In the genomic region with DNA sequence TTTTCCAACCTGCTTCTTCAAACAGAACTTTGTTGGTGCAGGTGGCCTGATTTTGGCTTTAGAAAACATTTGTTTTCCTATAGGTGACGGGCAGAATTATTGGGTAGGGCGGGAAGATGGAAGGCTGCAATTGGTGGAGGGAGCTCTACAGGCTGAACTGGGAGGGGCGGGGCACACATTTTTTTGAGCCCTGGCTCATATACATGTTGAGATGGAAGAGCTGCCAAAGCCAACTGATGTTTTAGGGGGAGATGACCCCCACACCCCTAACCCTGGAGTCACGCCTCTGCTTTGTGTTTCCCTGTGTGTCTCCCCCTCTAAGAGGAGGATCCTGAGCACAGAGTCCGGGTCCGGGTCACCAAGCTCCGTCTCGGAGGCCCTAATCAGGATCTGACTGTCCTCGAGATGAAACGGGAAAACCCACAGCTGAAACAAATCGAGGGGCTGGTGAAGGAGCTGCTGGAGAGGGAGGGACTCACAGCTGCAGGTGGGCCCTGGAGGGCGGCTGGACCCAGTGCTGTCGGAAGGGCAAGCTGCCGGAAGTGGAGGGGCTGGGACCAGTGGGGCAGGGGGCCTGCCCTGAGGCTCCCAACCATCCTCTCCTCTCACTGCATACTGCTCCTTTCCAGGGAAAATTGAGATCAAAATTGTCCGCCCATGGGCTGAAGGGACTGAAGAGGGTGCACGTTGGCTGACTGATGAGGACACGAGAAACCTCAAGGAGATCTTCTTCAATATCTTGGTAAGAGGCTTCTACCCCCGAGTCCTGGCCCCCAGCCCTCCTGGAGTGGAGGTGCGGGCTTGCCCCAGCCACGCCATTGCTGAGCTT, we compare ENCODE assay signal across 16 cellular contexts.
"Had no signal": no experiment of that assay in that cellular context is flagged by ENCODE, and none has a peak within 500 bp of the region (broad histone marks: within the 10 kb centered on the region; RNA-seq: fewer than 3 reads in every experiment).

No MANE protein-coding gene starts in this region.

- H3K27ac Mint-ChIP-seq: activated naive CD4-positive, alpha-beta T cell treated with anti-CD3 and anti-CD28 coated beads for 36 hours; activated T-helper 1 cell treated with anti-CD3 and anti-CD28 coated beads, Interleukin-12 subunit alpha, Interleukin-12 subunit beta, Interleukin-2, Interleukin-4 antibody, amounts not matched to agents 30 ng/mL and 10 ng/mL and 1 ng/mL, durations not matched to agents 14 hours and 24 hours and 36 hours; nephron progenitor cell; WTC11 had no signal

- H3K9me3 Mint-ChIP-seq: activated naive CD4-positive, alpha-beta T cell treated with anti-CD3 and anti-CD28 coated beads for 36 hours; activated T-helper 1 cell treated with anti-CD3 and anti-CD28 coated beads, Interleukin-12 subunit alpha, Interleukin-12 subunit beta, Interleukin-2, Interleukin-4 antibody, amounts not matched to agents 30 ng/mL and 10 ng/mL and 1 ng/mL, durations not matched to agents 14 hours and 24 hours and 36 hours; nephron progenitor cell; stimulated activated naive CD8-positive, alpha-beta T cell treated with anti-CD3 and anti-CD28 coated beads, Interleukin-15, amount 100 ng/mL, for 72 hours; WTC11 had no signal

- H3K4me1 Mint-ChIP-seq: nephron progenitor cell, WTC11 had no signal

- H3K27me3 Mint-ChIP-seq: stimulated activated naive CD8-positive, alpha-beta T cell treated with anti-CD3 and anti-CD28 coated beads, Interleukin-15, amount 100 ng/mL, for 72 hours had no signal

- H3K27ac ChIP-seq: brain microvascular endothelial cell, dorsolateral prefrontal cortex, foreskin keratinocyte, testis had no signal

- DNase-seq: activated CD4-positive, alpha-beta T cell treated with anti-CD3 and anti-CD28 coated beads, Interleukin-2, amount 50 U/mL, for 1 hour; activated naive CD4-positive, alpha-beta T cell treated with anti-CD3 and anti-CD28 coated beads for 36 hours; brain microvascular endothelial cell; dorsolateral prefrontal cortex; foreskin keratinocyte; islet precursor cell; mammary epithelial cell; mucosa of descending colon; nephron progenitor cell; stimulated activated CD4-positive, alpha-beta T cell treated with anti-CD3 and anti-CD28 coated beads, Interleukin-2, amount 100 ng/mL, for 48 hours; stimulated activated naive CD8-positive, alpha-beta T cell treated with anti-CD3 and anti-CD28 coated beads, Interleukin-15, amount 100 ng/mL, for 72 hours; testis had no signal

- ATAC-seq: foreskin keratinocyte; left lobe of liver; mucosa of descending colon; SK-N-SH treated with all-trans-retinoic acid at 6 μM for 48 hours; stimulated activated naive CD8-positive, alpha-beta T cell treated with anti-CD3 and anti-CD28 coated beads, Interleukin-15, amount 100 ng/mL, for 72 hours; WTC11 had no signal

- H3K4me3 Mint-ChIP-seq: activated naive CD4-positive, alpha-beta T cell treated with anti-CD3 and anti-CD28 coated beads for 36 hours; activated T-helper 1 cell treated with anti-CD3 and anti-CD28 coated beads, Interleukin-12 subunit alpha, Interleukin-12 subunit beta, Interleukin-2, Interleukin-4 antibody, amounts not matched to agents 30 ng/mL and 10 ng/mL and 1 ng/mL, durations not matched to agents 14 hours and 24 hours and 36 hours; nephron progenitor cell; stimulated activated naive CD8-positive, alpha-beta T cell treated with anti-CD3 and anti-CD28 coated beads, Interleukin-15, amount 100 ng/mL, for 72 hours; WTC11 had no signal
